Comparison of ENCODE assay signal across 9 cellular contexts in the genomic region with DNA sequence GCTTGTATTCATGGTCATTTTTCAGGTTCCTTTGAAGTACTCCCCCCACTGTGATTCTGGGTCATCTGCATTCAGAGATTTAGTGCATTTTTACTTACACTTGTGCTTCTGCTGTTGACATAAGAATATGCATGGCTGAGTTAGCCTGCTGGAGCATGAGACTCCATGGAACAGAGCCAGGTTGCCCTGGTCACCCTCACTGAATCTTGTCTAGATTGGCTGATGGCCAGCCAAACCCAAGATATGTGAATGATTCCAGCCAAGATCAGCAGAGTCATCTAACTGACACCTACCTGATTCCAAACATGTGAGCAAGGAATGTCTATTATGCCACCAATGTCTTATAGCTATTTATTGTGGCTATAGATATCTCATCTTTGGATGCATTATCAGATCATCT. TPM values are rescaled to one million over a fixed set of nuclear protein-coding genes. Genes with fewer than 3 reads are reported as not detected.
DNase-seq lines count a peak whose midpoint lies in the region; ATAC-seq and TF ChIP-seq lines count a peak whose summit lies in the region.
"Had no signal": no experiment of that assay in that cellular context is flagged by ENCODE, and none has a peak within 500 bp of the region (broad histone marks: within the 10 kb centered on the region; RNA-seq: fewer than 3 reads in every experiment).

No MANE protein-coding gene starts in this region.

- ATAC-seq in thoracic aorta (ENCODE audit: insufficient number of reproducible peaks, low FRiP score, low read depth) = no peak
- no peak for ATAC-seq in HG02981 (IDR thresholded peaks at IDR 0.05; ENCODE audit: unreplicated experiment)
- no peak for ATAC-seq in HG02623 (IDR thresholded peaks at IDR 0.05; ENCODE audit: unreplicated experiment)

- H3K27me3 ChIP-seq in thoracic aorta (replicated peaks; ENCODE audit: insufficient read depth) = no peaks in the 10 kb centered on the region
- H3K27me3 ChIP-seq: SJSA1 had no signal

- no peaks in the 10 kb centered on the region for H3K36me3 ChIP-seq in thoracic aorta

- peak in 50 of 76 experiments; percentile 1 to 76 (median 24) for DNase-seq in HUDEP-2 (lab: John Stamatoyannopoulos, UW; ENCODE audit: unreplicated experiment in 76 of 76)
- DNase-seq in RPMI8226 = peak; percentile 23
- DNase-seq in fibroblast of the aortic adventitia (ENCODE audit: low read depth) = peak; percentile 88
- DNase-seq in thoracic aorta (ENCODE audit: low spot score) = no peak
- no peak for DNase-seq in midbrain (lab: John Stamatoyannopoulos, UW)
- DNase-seq: activated gamma-delta T cell had no signal

- no peaks in the 10 kb centered on the region for H3K9me3 ChIP-seq in thoracic aorta
- H3K9me3 ChIP-seq: SJSA1 had no signal

- H3K4me3 ChIP-seq in fibroblast of the aortic adventitia (ENCODE audit: low read depth, low read length) (no peak overlapping the region), thoracic aorta (peak overlapping the region; percentile 19)
- H3K4me3 ChIP-seq: SJSA1 had no signal

- H3K4me1 ChIP-seq in thoracic aorta (ENCODE audit: control insufficient read depth in 1 of 2, low read depth in 2 of 2) = peaks cover 20 to 33% of the 10 kb centered on the region in 2 donors

- no peak for TF ChIP-seq CTCF in fibroblast of the aortic adventitia (IDR thresholded peaks at IDR 0.05; ENCODE audit: insufficient read depth, low read length)
- TF ChIP-seq CTCF in thoracic aorta (IDR thresholded peaks at IDR 0.05) = no peak

- H3K27ac ChIP-seq in thoracic aorta = peak overlapping the region; percentile 68 to 69
- H3K27ac ChIP-seq: SJSA1 had no signal

RNA-seq across cellular contexts. Expression of a gene that starts 25.1 kb away (rescaled TPM):
- total RNA-seq in fibroblast of the aortic adventitia (ENCODE audit: low replicate concordance) (12.5 and 47.0 TPM in 2 replicates), thoracic aorta (10 to 100 TPM; 14.5 to 20.4 TPM)

RNA-seq across cellular contexts. Expression of a gene that starts 25.3 kb away (rescaled TPM):
- total RNA-seq in fibroblast of the aortic adventitia (ENCODE audit: low replicate concordance) (4.3 and 5.6 TPM in 2 replicates), thoracic aorta (10 to 100 TPM in 1 of 2 donors, 1 to 10 TPM in 1; 3.2 to 15.2 TPM)

Comparison
In these comparisons a context has a peak if more than half of its experiments do, and no peak if none do; other contexts are left out.
1. DNase-seq: peak in HUDEP-2 (50 of 76), RPMI8226 (single experiment) and fibroblast of the aortic adventitia (single experiment); none in thoracic aorta (single experiment) and midbrain (single experiment).